29 cellular contexts compared by ENCODE assay signal in the genomic region with DNA sequence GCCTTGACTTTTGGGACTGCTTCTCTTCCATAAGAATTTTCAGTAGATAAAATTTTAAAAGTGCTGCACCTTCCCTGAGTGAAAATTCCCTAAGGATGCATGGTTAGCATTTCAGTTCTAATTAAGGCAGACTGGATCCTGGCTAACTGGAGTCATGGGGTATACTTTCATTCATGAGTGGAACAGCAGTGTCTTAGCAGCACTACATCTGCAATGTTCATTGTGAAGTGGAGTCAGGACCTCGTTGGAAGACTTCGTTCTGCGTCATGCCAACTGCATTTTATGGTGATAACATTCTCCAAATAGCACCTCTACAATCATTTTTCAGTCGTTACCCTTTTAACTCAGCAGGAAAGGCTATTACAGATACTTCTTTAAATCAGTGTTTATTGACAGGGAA. TPM values are rescaled to one million over a fixed set of nuclear protein-coding genes. Genes with fewer than 3 reads are reported as not detected.
DNase-seq lines count a peak whose midpoint lies in the region; ATAC-seq, FAIRE-seq and TF ChIP-seq lines count a peak whose summit lies in the region.
"Had no signal": no experiment of that assay in that cellular context is flagged by ENCODE, and none has a peak within 500 bp of the region (broad histone marks: within the 10 kb centered on the region; RNA-seq: fewer than 3 reads in every experiment).

No MANE protein-coding gene starts in this region.

- H3K4me1 Mint-ChIP-seq in activated T-cell treated with anti-CD3 and anti-CD28 coated beads, Interleukin-2, amount 50 U/mL, for 24 hours (ENCODE audit: low read depth): peaks cover 4% of the 10 kb centered on the region
- H3K4me1 Mint-ChIP-seq in endothelial cell (ENCODE audit: unreplicated experiment): no peaks in the 10 kb centered on the region

- TF ChIP-seq POLR2A in GM12891 (IDR thresholded peaks at IDR 0.05; ENCODE audit: low read depth, low read length): no peak
- TF ChIP-seq POLR2A in heart left ventricle (IDR thresholded peaks at IDR 0.05): no peak

- H3K4me2 ChIP-seq in osteoblast (ENCODE audit: insufficient read depth, low read length): no peak overlapping the region

- H3K9me3 ChIP-seq in heart left ventricle (no peaks in the 10 kb centered on the region), osteoblast (ENCODE audit: low read depth, low read length) (no peaks in the 10 kb centered on the region)
- H3K9me3 ChIP-seq: Caco-2 had no signal

- no peak overlapping the region for H3K4me3 Mint-ChIP-seq in activated T-cell treated with anti-CD3 and anti-CD28 coated beads, Interleukin-2, amount 50 U/mL, for 24 hours
- H3K4me3 Mint-ChIP-seq in endothelial cell (ENCODE audit: unreplicated experiment): no peak overlapping the region
- H3K4me3 Mint-ChIP-seq: CD4-positive, alpha-beta memory T cell had no signal

- H3K27me3 Mint-ChIP-seq in activated T-cell treated with anti-CD3 and anti-CD28 coated beads, Interleukin-2, amount 50 U/mL, for 24 hours: no peaks in the 10 kb centered on the region
- H3K27me3 Mint-ChIP-seq in endothelial cell (ENCODE audit: unreplicated experiment): no peaks in the 10 kb centered on the region
- H3K27me3 Mint-ChIP-seq: CD4-positive, alpha-beta memory T cell had no signal

- no peaks in the 10 kb centered on the region for H4K20me1 ChIP-seq in osteoblast (ENCODE audit: insufficient read depth, low read length)

- H3K36me3 ChIP-seq in heart left ventricle: peaks cover 0 to 95% (median 85%) of the 10 kb centered on the region in 9 donors
- peaks cover 15% of the 10 kb centered on the region for H3K36me3 ChIP-seq in osteoblast (ENCODE audit: insufficient read depth, low read length)

- no peaks in the 10 kb centered on the region for H3K27me3 ChIP-seq in heart left ventricle
- H3K27me3 ChIP-seq in osteoblast (ENCODE audit: insufficient read depth, low read length): no peaks in the 10 kb centered on the region
- no peaks in the 10 kb centered on the region for H3K27me3 ChIP-seq in dorsolateral prefrontal cortex

- no peak for TF ChIP-seq CTCF in heart left ventricle (IDR thresholded peaks at IDR 0.05)
- no peak for TF ChIP-seq CTCF in osteoblast (IDR thresholded peaks at IDR 0.05; ENCODE audit: extremely low read depth, low read depth, low read length)
- TF ChIP-seq CTCF in dorsolateral prefrontal cortex (IDR thresholded peaks at IDR 0.05 in 54 of 56, conservative IDR thresholded peaks at IDR 0.05 in 2 of 56; ENCODE audit: low read depth in 1 of 56, partially characterized antibody in 56 of 56): no peak
- TF ChIP-seq CTCF in endothelial cell (IDR thresholded peaks at IDR 0.05; ENCODE audit: unreplicated experiment): no peak

- no peaks in the 10 kb centered on the region for H3K9me3 Mint-ChIP-seq in activated T-cell treated with anti-CD3 and anti-CD28 coated beads, Interleukin-2, amount 50 U/mL, for 24 hours
- no peaks in the 10 kb centered on the region for H3K9me3 Mint-ChIP-seq in endothelial cell (ENCODE audit: unreplicated experiment)
- H3K9me3 Mint-ChIP-seq: CD4-positive, alpha-beta memory T cell had no signal

- intact Hi-C loops in heart left ventricle (cut with DNase I) (no loop called here), dorsolateral prefrontal cortex (cut with DNase I) (no loop called here)

- peaks cover 87% of the 10 kb centered on the region for H3K36me3 Mint-ChIP-seq in activated T-cell treated with anti-CD3 and anti-CD28 coated beads, Interleukin-2, amount 50 U/mL, for 24 hours (ENCODE audit: low read depth)
- peaks cover 5% of the 10 kb centered on the region for H3K36me3 Mint-ChIP-seq in endothelial cell (ENCODE audit: low read depth, unreplicated experiment)

- peak overlapping the region; percentile 45 for H3K27ac Mint-ChIP-seq in activated T-cell treated with anti-CD3 and anti-CD28 coated beads, Interleukin-2, amount 50 U/mL, for 24 hours
- no peak overlapping the region for H3K27ac Mint-ChIP-seq in endothelial cell (ENCODE audit: unreplicated experiment)

- 36 to 50% (median 46%) methylated on average over 4 of the region's 4 CpGs for WGBS in heart left ventricle, 4 donors

- no peak overlapping the region for H2AFZ ChIP-seq in osteoblast (ENCODE audit: low read length)

- peak overlapping the region in 2 of 12 donors; percentile 9 to 23 for H3K27ac ChIP-seq in heart left ventricle
- H3K27ac ChIP-seq in osteoblast (ENCODE audit: low read depth, low read length): no peak overlapping the region
- peak overlapping the region in 1 of 59 donors; percentile 11 for H3K27ac ChIP-seq in dorsolateral prefrontal cortex
- H3K27ac ChIP-seq: HL-60, RWPE1, SK-N-MC had no signal

- peak in 3 of 4 donors; percentile 53 to 80 (median 75) for ATAC-seq in heart left ventricle
- ATAC-seq: GM12878, HCT116, Panc1 had no signal

- H3K79me2 ChIP-seq in osteoblast (ENCODE audit: insufficient read depth, low read length): no peaks in the 10 kb centered on the region

- no peak for DNase-seq in activated T-cell treated with anti-CD3 and anti-CD28 coated beads, Interleukin-2, amount 50 U/mL, for 24 hours
- no peak for DNase-seq in activated T-cell treated with anti-CD3 and anti-CD28 coated beads, Interleukin-2, amount 50 U/mL, for 48 hours
- no peak for DNase-seq in GM12891 (ENCODE audit: insufficient read length, low spot score)
- no peak for DNase-seq in heart left ventricle
- peak; percentile 30 for DNase-seq in osteoblast (ENCODE audit: insufficient read length, low spot score, missing footprints)
- no peak for DNase-seq in dorsolateral prefrontal cortex
- no peak for DNase-seq in islet precursor cell
- DNase-seq in endothelial cell (ENCODE audit: low spot score): no peak
- DNase-seq: C1 segment of cervical spinal cord; Caco-2; CD4-positive, alpha-beta memory T cell; DMS79; EL; GDM1; NCI-H1092; NCI-H1436 treated with DMSO at 0.1 percent for 48 hours; NCI-H1930; NCI-H2107; NCI-H226; NCI-H510A; NCI-H69; SIG-M5 had no signal

- peak; percentile 50 for FAIRE-seq in GM12891 (lab: Jason Lieb, UNC)
- FAIRE-seq: A204.1, GM12878 had no signal

- H3K4me1 ChIP-seq in heart left ventricle (peaks cover 0 to 26% (median 0%) of the 10 kb centered on the region in 12 donors), osteoblast (ENCODE audit: insufficient read depth, low read length) (no peaks in the 10 kb centered on the region)
- H3K4me1 ChIP-seq: Caco-2 had no signal

- no peak overlapping the region for H3K4me3 ChIP-seq in heart left ventricle
- no peak overlapping the region for H3K4me3 ChIP-seq in osteoblast (ENCODE audit: insufficient read depth, low read length)
- no peak overlapping the region for H3K4me3 ChIP-seq in dorsolateral prefrontal cortex
- H3K4me3 ChIP-seq: GM12878, SK-N-MC had no signal

TF ChIP-seq in GM12891, 5 proteins besides CTCF, POLR2A, EP300 and RAD21:
- TF ChIP-seq TAF1 (IDR thresholded peaks at IDR 0.05; ENCODE audit: low read depth, low read length) (no peak), POLR2AphosphoS5 (IDR thresholded peaks at IDR 0.05; ENCODE audit: low read depth, low read length) (no peak), POU2F2 (IDR thresholded peaks at IDR 0.05; ENCODE audit: low read depth, low read length) (no peak), PAX5 (IDR thresholded peaks at IDR 0.05; ENCODE audit: insufficient read depth, low read length, severe bottlenecking) (no peak), SPI1 (IDR thresholded peaks at IDR 0.05; ENCODE audit: low read depth, low read length) (no peak)
TF ChIP-seq in GM12891: peak in this region for 0.

RNA-seq across cellular contexts. Expression of a gene that starts 25.5 kb away (rescaled TPM):
- polyA plus RNA-seq in GM12891 (2012; ENCODE audit: low read depth, missing spikeins): 42.5 TPM
- total RNA-seq in heart left ventricle (10 to 100 TPM; 13.7 to 48.5 (median 16.5) TPM), osteoblast (29.7 and 35.4 TPM in 2 replicates), dorsolateral prefrontal cortex (10 to 100 TPM; 20.4 to 55.8 (median 32.2) TPM), endothelial cell (ENCODE audit: unreplicated experiment) (16.4 TPM)
- 10 to 100 TPM; 17.4 to 28.0 TPM for polyA plus RNA-seq in heart left ventricle
